Comparison of ENCODE assay signal across 14 cellular contexts in genomic region chr13:75355609-75356008, GRCh38.
DNase-seq lines count a peak whose midpoint lies in the region; ATAC-seq and TF ChIP-seq lines count a peak whose summit lies in the region.
"Had no signal": no experiment of that assay in that cellular context is flagged by ENCODE, and none has a peak within 500 bp of the region (broad histone marks: within the 10 kb centered on the region; RNA-seq: fewer than 3 reads in every experiment).

No MANE protein-coding gene starts in this region.

- CTCF ChIA-PET in Caco-2 (lab: Charles Lee) = no interaction called here
- CTCF ChIA-PET in IMR-90 (lab: Yijun Ruan, JAX) = no interaction called here

- H3K9me3 Mint-ChIP-seq in Caco-2 (ENCODE audit: unreplicated experiment) = no peaks in the 10 kb centered on the region
- peaks cover 5% of the 10 kb centered on the region for H3K9me3 Mint-ChIP-seq in mesothelial cell of epicardium
- no peaks in the 10 kb centered on the region for H3K9me3 Mint-ChIP-seq in osteocyte (ENCODE audit: unreplicated experiment)
- H3K9me3 Mint-ChIP-seq: CD4-positive, alpha-beta memory T cell had no signal

- H3K9me3 ChIP-seq in Caco-2 (no peaks in the 10 kb centered on the region), IMR-90 (ENCODE audit: control insufficient read depth, insufficient read depth, low read length) (no peaks in the 10 kb centered on the region), smooth muscle cell (replicated peaks; ENCODE audit: low read depth) (no peaks in the 10 kb centered on the region)
- H3K9me3 ChIP-seq: BE2C had no signal

- no peak for DNase-seq in Caco-2
- DNase-seq in IMR-90 = no peak
- no peak for DNase-seq in mesothelial cell of epicardium (ENCODE audit: low spot score in 2 of 2, unreplicated experiment in 2 of 2)
- DNase-seq in smooth muscle cell (lab: John Stamatoyannopoulos, UW; ENCODE audit: unreplicated experiment) = no peak
- no peak for DNase-seq in osteocyte (ENCODE audit: extremely low spot score, unreplicated experiment)
- DNase-seq in NCI-H526 treated with DMSO at 0.1 percent for 48 hours (lab: John Stamatoyannopoulos, UW) = no peak
- DNase-seq: BE2C; CD4-positive, alpha-beta memory T cell; DMS153; DMS79 treated with DMSO at 0.1 percent for 48 hours; EL had no signal

- no peak overlapping the region for H3K9ac ChIP-seq in IMR-90 (ENCODE audit: low read depth, low read length)
- no peak overlapping the region for H3K9ac ChIP-seq in smooth muscle cell (ENCODE audit: low read depth)

- H3K4me3 Mint-ChIP-seq in Caco-2 (ENCODE audit: unreplicated experiment) = no peak overlapping the region
- H3K4me3 Mint-ChIP-seq in mesothelial cell of epicardium = no peak overlapping the region
- no peak overlapping the region for H3K4me3 Mint-ChIP-seq in osteocyte (ENCODE audit: unreplicated experiment)
- H3K4me3 Mint-ChIP-seq: CD4-positive, alpha-beta memory T cell had no signal

- H3K23ac ChIP-seq in IMR-90 (ENCODE audit: low read depth, low read length) = no peak overlapping the region

- no peaks in the 10 kb centered on the region for H3F3A ChIP-seq in smooth muscle cell (ENCODE audit: low read depth)

- no peak overlapping the region for H3K4me2 ChIP-seq in IMR-90 (ENCODE audit: low read depth, low read length)
- peak overlapping the region; percentile 12 for H3K4me2 ChIP-seq in smooth muscle cell

- no peak overlapping the region for H3K18ac ChIP-seq in IMR-90 (ENCODE audit: low read depth, low read length)

- no peak for ATAC-seq in IMR-90 (ENCODE audit: low read depth)
- ATAC-seq in GM21360 (IDR thresholded peaks at IDR 0.05; ENCODE audit: unreplicated experiment) = no peak
- ATAC-seq: HCT116 had no signal

- H4K91ac ChIP-seq in IMR-90 (ENCODE audit: insufficient read depth, low read depth, low read length) = no peak overlapping the region

- H3K27ac ChIP-seq in IMR-90 (ENCODE audit: insufficient read depth, low read length) = no peak overlapping the region
- no peak overlapping the region for H3K27ac ChIP-seq in smooth muscle cell (ENCODE audit: low read depth)
- H3K27ac ChIP-seq: C4-2B had no signal

- peaks cover 38% of the 10 kb centered on the region for H3K4me1 ChIP-seq in Caco-2
- peaks cover 7% of the 10 kb centered on the region; the same call in 1 of the 2 replicates for H3K4me1 ChIP-seq in IMR-90 (ENCODE audit: control insufficient read depth, insufficient read depth, low read length)
- peaks cover 22% of the 10 kb centered on the region for H3K4me1 ChIP-seq in smooth muscle cell (ENCODE audit: low read depth)
- H3K4me1 ChIP-seq: BE2C had no signal

- H3K36me3 ChIP-seq in Caco-2 (ENCODE audit: control insufficient read depth, insufficient read depth, low read length) (no peaks in the 10 kb centered on the region; the same call in none of the 2 replicates), IMR-90 (ENCODE audit: control insufficient read depth, insufficient read depth, low read length) (no peaks in the 10 kb centered on the region), smooth muscle cell (ENCODE audit: low read depth) (no peaks in the 10 kb centered on the region)

- H2BK120ac ChIP-seq in IMR-90 (ENCODE audit: low read depth, low read length) = peak overlapping the region; percentile 66; the same call in 1 of the 2 replicates

- TF ChIP-seq RAD21 in IMR-90 (IDR thresholded peaks at IDR 0.05; ENCODE audit: low read length) = no peak

- peaks cover 6 to 17% of the 10 kb centered on the region in 2 experiments; a peak in 3 of 4 replicates for H3K79me1 ChIP-seq in IMR-90 (ENCODE audit: low read depth in 1 of 2, low read length in 2 of 2)

- POLR2A ChIA-PET in Caco-2 (lab: Charles Lee) = no interaction called here
- POLR2A ChIA-PET in IMR-90 (lab: Charles Lee; ENCODE audit: unreplicated experiment) = no interaction called here

- intact Hi-C loops in Caco-2 (cut with micrococcal nuclease; ENCODE audit: unreplicated experiment) (no loop called here), IMR-90 (cut with micrococcal nuclease) (no loop called here)

- no peaks in the 10 kb centered on the region for H3K27me3 Mint-ChIP-seq in Caco-2 (ENCODE audit: insufficient read depth, unreplicated experiment)
- H3K27me3 Mint-ChIP-seq in mesothelial cell of epicardium (ENCODE audit: low read depth) = no peaks in the 10 kb centered on the region
- no peaks in the 10 kb centered on the region for H3K27me3 Mint-ChIP-seq in osteocyte (ENCODE audit: unreplicated experiment)

- BruUV-seq in Caco-2 (replicated peaks; lab: Mats Ljungman, UMichigan) (no TSS peak), IMR-90 (replicated peaks; lab: Mats Ljungman, UMichigan) (no TSS peak)

- no peak overlapping the region; the same call in 1 of the 2 replicates for H3K14ac ChIP-seq in IMR-90 (replicated peaks; ENCODE audit: low read depth, low read length)

- H4K8ac ChIP-seq in IMR-90 (ENCODE audit: low read depth in 2 of 2, low read length in 2 of 2) = no peak overlapping the region

- no peak overlapping the region for H3K56ac ChIP-seq in IMR-90 (ENCODE audit: extremely low read depth, insufficient read depth, low read length)

- no peaks in the 10 kb centered on the region for H4K20me1 ChIP-seq in IMR-90 (ENCODE audit: insufficient read depth, low read length)
- no peaks in the 10 kb centered on the region for H4K20me1 ChIP-seq in smooth muscle cell (ENCODE audit: low read depth)

- peak overlapping the region; percentile 65 for H3K27ac Mint-ChIP-seq in Caco-2 (ENCODE audit: unreplicated experiment)
- H3K27ac Mint-ChIP-seq in mesothelial cell of epicardium = peak overlapping the region; percentile 62
- no peak overlapping the region for H3K27ac Mint-ChIP-seq in osteocyte (ENCODE audit: unreplicated experiment)
- H3K27ac Mint-ChIP-seq: CD4-positive, alpha-beta memory T cell had no signal

- H2AK9ac ChIP-seq in IMR-90 (replicated peaks; ENCODE audit: low read depth, low read length, poor library complexity) = no peak overlapping the region

- H3K4me1 Mint-ChIP-seq in Caco-2 (ENCODE audit: low read depth, unreplicated experiment) (peaks cover 37% of the 10 kb centered on the region), mesothelial cell of epicardium (peaks cover 29% of the 10 kb centered on the region), osteocyte (ENCODE audit: unreplicated experiment) (peaks cover 54% of the 10 kb centered on the region)

- TF ChIP-seq CTCF in Caco-2 (IDR thresholded peaks at IDR 0.05; ENCODE audit: insufficient read depth in 1 of 2, low read depth in 1 of 2, low read length in 1 of 2, severe bottlenecking in 1 of 2, unreplicated experiment in 1 of 2) (no peak), IMR-90 (conservative IDR thresholded peaks at IDR 0.05; ENCODE audit: low read depth, low read length) (no peak), mesothelial cell of epicardium (IDR thresholded peaks at IDR 0.05; ENCODE audit: unreplicated experiment) (no peak), smooth muscle cell (IDR thresholded peaks at IDR 0.05; ENCODE audit: borderline replicate concordance, insufficient read depth, poor library complexity, severe bottlenecking) (no peak), osteocyte (IDR thresholded peaks at IDR 0.05) (no peak)

- 0 out of 2 replicates have a peak overlapping the region, but pooled peaks have one; percentile 57 for H2BK20ac ChIP-seq in IMR-90 (ENCODE audit: low read depth, low read length)

- H3K4ac ChIP-seq in IMR-90 (ENCODE audit: low read depth, low read length) = 0 out of 2 replicates have a peak overlapping the region, but pooled peaks have one; percentile 59

- H4K5ac ChIP-seq in IMR-90 (ENCODE audit: low read depth, low read length) = no peak overlapping the region

- H2AFZ ChIP-seq in IMR-90 (replicated peaks; ENCODE audit: low read length, poor library complexity) (no peak overlapping the region), smooth muscle cell (ENCODE audit: low read depth) (no peak overlapping the region)

- no peak overlapping the region for H2BK5ac ChIP-seq in IMR-90 (ENCODE audit: low read depth, low read length, poor library complexity, severe bottlenecking)

- no peak for TF ChIP-seq POLR2A in IMR-90 (IDR thresholded peaks at IDR 0.05; ENCODE audit: low read depth, low read length)

- H2AK5ac ChIP-seq in IMR-90 (ENCODE audit: low read depth, low read length) = no peak overlapping the region

- H2BK15ac ChIP-seq in IMR-90 (ENCODE audit: low read depth, low read length) = no peak overlapping the region

- H3K4me3 ChIP-seq in Caco-2 (ENCODE audit: low read depth, low read length) = no peak overlapping the region
- H3K4me3 ChIP-seq in IMR-90 (ENCODE audit: insufficient read depth, low read depth, low read length) = no peak overlapping the region
- H3K4me3 ChIP-seq in smooth muscle cell = no peak overlapping the region

- peaks cover 94% of the 10 kb centered on the region for H3K36me3 Mint-ChIP-seq in Caco-2 (ENCODE audit: insufficient read depth, unreplicated experiment)
- H3K36me3 Mint-ChIP-seq in mesothelial cell of epicardium = no peaks in the 10 kb centered on the region
- H3K36me3 Mint-ChIP-seq in osteocyte (ENCODE audit: unreplicated experiment) = no peaks in the 10 kb centered on the region
- H3K36me3 Mint-ChIP-seq: CD4-positive, alpha-beta memory T cell had no signal

- peaks cover 13% of the 10 kb centered on the region for H3K9me1 ChIP-seq in IMR-90 (ENCODE audit: insufficient read depth, low read length)

- H3K79me2 ChIP-seq in smooth muscle cell (ENCODE audit: low read depth) = no peaks in the 10 kb centered on the region

- dilution Hi-C loops in IMR-90 (cut with HindIII; ENCODE audit: low sequenced_read_pairs, unreplicated experiment) = no loop called here

- in situ Hi-C loops in IMR-90 (cut with MboI; ENCODE audit: low sequenced_read_pairs) = no loop called here

- H3K27me3 ChIP-seq in Caco-2 (replicated peaks; ENCODE audit: control insufficient read depth, insufficient read depth, low read length) (no peaks in the 10 kb centered on the region), IMR-90 (ENCODE audit: control insufficient read depth, insufficient read depth, low read length) (no peaks in the 10 kb centered on the region), smooth muscle cell (ENCODE audit: low read depth) (no peaks in the 10 kb centered on the region)
- H3K27me3 ChIP-seq: BE2C had no signal

TF ChIP-seq in IMR-90, 13 proteins besides CTCF, POLR2A, EP300 and RAD21:
- TF ChIP-seq MAFK (IDR thresholded peaks at IDR 0.05; ENCODE audit: low read depth, low read length) (peak; percentile 65), SMC3 (IDR thresholded peaks at IDR 0.05; ENCODE audit: low read depth, low read length) (no peak)
